ENCODE assay signal across 1 cellular context in the genomic region with DNA sequence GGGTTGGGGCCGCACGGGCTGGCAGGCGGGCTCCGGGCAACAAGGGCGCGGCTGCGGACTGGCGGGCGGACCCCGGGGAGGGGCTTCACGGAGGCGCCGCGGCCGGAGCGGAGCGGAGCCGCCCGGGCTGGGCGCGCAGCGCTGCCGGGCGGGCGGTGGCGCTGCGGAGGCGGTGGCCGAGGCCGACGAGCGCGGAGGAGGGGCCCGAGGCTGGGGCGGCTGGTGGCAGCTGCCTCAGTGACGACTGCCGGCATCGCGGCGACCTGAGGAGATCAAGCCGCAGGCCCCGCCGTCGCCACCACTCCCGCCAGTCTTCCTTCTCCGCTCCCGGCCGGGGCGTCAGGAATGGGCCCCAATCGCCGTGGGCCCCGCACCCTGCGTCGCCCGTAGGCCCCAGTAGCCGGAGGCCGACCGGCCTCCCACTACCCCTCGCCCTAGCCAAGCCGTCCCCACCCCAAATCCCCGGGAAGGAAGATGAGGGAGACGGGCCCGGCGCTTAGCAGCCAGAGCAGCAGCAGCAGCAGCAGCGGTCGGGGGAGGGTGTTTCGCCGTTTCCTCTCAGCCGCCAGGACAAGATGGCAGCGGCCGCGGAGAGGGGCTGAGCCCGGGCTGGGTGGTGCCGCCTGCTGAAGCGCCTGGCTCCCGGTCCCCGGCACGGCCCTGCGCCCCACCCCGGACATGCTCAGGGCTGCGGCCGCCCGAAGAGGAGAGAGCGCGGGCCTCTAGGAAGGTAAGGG.
A peak's percentile ranks its signal among the peaks of the same experiment; 100 is the strongest.
TF ChIP-seq lines count a peak whose summit lies in the region.

A gene (plus strand): TSS at position 222 of the 737 bp plus-strand sequence.

TF ChIP-seq in WTC11, 78 proteins besides CTCF, POLR2A, EP300 and RAD21 (continued from another document):
- TF ChIP-seq, protein P1, sequence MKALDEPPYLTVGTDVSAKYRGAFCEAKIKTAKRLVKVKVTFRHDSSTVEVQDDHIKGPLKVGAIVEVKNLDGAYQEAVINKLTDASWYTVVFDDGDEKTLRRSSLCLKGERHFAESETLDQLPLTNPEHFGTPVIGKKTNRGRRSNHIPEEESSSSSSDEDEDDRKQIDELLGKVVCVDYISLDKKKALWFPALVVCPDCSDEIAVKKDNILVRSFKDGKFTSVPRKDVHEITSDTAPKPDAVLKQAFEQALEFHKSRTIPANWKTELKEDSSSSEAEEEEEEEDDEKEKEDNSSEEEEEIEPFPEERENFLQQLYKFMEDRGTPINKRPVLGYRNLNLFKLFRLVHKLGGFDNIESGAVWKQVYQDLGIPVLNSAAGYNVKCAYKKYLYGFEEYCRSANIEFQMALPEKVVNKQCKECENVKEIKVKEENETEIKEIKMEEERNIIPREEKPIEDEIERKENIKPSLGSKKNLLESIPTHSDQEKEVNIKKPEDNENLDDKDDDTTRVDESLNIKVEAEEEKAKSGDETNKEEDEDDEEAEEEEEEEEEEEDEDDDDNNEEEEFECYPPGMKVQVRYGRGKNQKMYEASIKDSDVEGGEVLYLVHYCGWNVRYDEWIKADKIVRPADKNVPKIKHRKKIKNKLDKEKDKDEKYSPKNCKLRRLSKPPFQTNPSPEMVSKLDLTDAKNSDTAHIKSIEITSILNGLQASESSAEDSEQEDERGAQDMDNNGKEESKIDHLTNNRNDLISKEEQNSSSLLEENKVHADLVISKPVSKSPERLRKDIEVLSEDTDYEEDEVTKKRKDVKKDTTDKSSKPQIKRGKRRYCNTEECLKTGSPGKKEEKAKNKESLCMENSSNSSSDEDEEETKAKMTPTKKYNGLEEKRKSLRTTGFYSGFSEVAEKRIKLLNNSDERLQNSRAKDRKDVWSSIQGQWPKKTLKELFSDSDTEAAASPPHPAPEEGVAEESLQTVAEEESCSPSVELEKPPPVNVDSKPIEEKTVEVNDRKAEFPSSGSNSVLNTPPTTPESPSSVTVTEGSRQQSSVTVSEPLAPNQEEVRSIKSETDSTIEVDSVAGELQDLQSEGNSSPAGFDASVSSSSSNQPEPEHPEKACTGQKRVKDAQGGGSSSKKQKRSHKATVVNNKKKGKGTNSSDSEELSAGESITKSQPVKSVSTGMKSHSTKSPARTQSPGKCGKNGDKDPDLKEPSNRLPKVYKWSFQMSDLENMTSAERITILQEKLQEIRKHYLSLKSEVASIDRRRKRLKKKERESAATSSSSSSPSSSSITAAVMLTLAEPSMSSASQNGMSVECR (CRISPR knock-in tag; IDR thresholded peaks at IDR 0.05; ENCODE audit: borderline replicate concordance): peak; percentile 40; the same call in 1 of the 2 replicates
- TF ChIP-seq TP53 (CRISPR knock-in tag; IDR thresholded peaks at IDR 0.05) (no peak), CREM (CRISPR knock-in tag; IDR thresholded peaks at IDR 0.05) (peak; percentile 7; the same call in 1 of the 2 replicates), ELF4 (CRISPR knock-in tag; IDR thresholded peaks at IDR 0.05; ENCODE audit: low read depth) (no peak), HMGA2 (CRISPR knock-in tag; IDR thresholded peaks at IDR 0.05) (no peak), ZBTB21 (CRISPR knock-in tag; IDR thresholded peaks at IDR 0.05; ENCODE audit: borderline replicate concordance) (0 out of 2 replicates have a peak, but pooled peaks have one; percentile 51), RORB (CRISPR knock-in tag; IDR thresholded peaks at IDR 0.05) (no peak), FOXJ3 (CRISPR knock-in tag; IDR thresholded peaks at IDR 0.05; ENCODE audit: borderline replicate concordance) (no peak), TEAD4 (CRISPR knock-in tag; IDR thresholded peaks at IDR 0.05) (no peak; the same call in 1 of the 2 replicates), NR1H2 (CRISPR knock-in tag; IDR thresholded peaks at IDR 0.05) (no peak), GABPB1 (CRISPR knock-in tag; IDR thresholded peaks at IDR 0.05) (0 out of 2 replicates have a peak, but pooled peaks have one; percentile 37), GRHL2 (CRISPR knock-in tag; IDR thresholded peaks at IDR 0.05; ENCODE audit: insufficient replicate concordance, severe bottlenecking) (no peak), FOXP1 (CRISPR knock-in tag; IDR thresholded peaks at IDR 0.05; ENCODE audit: borderline replicate concordance) (0 out of 2 replicates have a peak, but pooled peaks have one; percentile 33), IRF2 (CRISPR knock-in tag; IDR thresholded peaks at IDR 0.05; ENCODE audit: borderline replicate concordance, low read depth) (no peak), PRRX2 (CRISPR knock-in tag; IDR thresholded peaks at IDR 0.05) (no peak)
- TF ChIP-seq, protein P2, sequence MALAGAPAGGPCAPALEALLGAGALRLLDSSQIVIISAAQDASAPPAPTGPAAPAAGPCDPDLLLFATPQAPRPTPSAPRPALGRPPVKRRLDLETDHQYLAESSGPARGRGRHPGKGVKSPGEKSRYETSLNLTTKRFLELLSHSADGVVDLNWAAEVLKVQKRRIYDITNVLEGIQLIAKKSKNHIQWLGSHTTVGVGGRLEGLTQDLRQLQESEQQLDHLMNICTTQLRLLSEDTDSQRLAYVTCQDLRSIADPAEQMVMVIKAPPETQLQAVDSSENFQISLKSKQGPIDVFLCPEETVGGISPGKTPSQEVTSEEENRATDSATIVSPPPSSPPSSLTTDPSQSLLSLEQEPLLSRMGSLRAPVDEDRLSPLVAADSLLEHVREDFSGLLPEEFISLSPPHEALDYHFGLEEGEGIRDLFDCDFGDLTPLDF (CRISPR knock-in tag; IDR thresholded peaks at IDR 0.05): peak; percentile 33; the same call in 1 of the 2 replicates
- TF ChIP-seq, protein P3, sequence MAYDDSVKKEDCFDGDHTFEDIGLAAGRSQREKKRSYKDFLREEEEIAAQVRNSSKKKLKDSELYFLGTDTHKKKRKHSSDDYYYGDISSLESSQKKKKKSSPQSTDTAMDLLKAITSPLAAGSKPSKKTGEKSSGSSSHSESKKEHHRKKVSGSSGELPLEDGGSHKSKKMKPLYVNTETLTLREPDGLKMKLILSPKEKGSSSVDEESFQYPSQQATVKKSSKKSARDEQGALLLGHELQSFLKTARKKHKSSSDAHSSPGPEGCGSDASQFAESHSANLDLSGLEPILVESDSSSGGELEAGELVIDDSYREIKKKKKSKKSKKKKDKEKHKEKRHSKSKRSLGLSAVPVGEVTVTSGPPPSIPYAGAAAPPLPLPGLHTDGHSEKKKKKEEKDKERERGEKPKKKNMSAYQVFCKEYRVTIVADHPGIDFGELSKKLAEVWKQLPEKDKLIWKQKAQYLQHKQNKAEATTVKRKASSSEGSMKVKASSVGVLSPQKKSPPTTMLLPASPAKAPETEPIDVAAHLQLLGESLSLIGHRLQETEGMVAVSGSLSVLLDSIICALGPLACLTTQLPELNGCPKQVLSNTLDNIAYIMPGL (CRISPR knock-in tag; IDR thresholded peaks at IDR 0.05): no peak; the same call in 1 of the 2 replicates
- TF ChIP-seq, protein P4, sequence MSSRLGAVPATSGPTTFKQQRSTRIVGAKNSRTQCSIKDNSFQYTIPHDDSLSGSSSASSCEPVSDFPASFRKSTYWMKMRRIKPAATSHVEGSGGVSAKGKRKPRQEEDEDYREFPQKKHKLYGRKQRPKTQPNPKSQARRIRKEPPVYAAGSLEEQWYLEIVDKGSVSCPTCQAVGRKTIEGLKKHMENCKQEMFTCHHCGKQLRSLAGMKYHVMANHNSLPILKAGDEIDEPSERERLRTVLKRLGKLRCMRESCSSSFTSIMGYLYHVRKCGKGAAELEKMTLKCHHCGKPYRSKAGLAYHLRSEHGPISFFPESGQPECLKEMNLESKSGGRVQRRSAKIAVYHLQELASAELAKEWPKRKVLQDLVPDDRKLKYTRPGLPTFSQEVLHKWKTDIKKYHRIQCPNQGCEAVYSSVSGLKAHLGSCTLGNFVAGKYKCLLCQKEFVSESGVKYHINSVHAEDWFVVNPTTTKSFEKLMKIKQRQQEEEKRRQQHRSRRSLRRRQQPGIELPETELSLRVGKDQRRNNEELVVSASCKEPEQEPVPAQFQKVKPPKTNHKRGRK (CRISPR knock-in tag; IDR thresholded peaks at IDR 0.05; ENCODE audit: borderline replicate concordance): no peak
- TF ChIP-seq, protein P5, sequence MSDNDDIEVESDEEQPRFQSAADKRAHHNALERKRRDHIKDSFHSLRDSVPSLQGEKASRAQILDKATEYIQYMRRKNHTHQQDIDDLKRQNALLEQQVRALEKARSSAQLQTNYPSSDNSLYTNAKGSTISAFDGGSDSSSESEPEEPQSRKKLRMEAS (CRISPR knock-in tag; IDR thresholded peaks at IDR 0.05): no peak
- TF ChIP-seq, protein P6, sequence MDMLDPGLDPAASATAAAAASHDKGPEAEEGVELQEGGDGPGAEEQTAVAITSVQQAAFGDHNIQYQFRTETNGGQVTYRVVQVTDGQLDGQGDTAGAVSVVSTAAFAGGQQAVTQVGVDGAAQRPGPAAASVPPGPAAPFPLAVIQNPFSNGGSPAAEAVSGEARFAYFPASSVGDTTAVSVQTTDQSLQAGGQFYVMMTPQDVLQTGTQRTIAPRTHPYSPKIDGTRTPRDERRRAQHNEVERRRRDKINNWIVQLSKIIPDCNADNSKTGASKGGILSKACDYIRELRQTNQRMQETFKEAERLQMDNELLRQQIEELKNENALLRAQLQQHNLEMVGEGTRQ (CRISPR knock-in tag; IDR thresholded peaks at IDR 0.05): peak; percentile 33; the same call in 1 of the 2 replicates
- TF ChIP-seq, protein P7, sequence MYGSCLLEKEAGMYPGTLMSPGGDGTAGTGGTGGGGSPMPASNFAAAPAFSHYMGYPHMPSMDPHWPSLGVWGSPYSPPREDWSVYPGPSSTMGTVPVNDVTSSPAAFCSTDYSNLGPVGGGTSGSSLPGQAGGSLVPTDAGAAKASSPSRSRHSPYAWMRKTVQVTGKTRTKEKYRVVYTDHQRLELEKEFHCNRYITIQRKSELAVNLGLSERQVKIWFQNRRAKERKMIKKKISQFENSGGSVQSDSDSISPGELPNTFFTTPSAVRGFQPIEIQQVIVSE (CRISPR knock-in tag; IDR thresholded peaks at IDR 0.05; ENCODE audit: borderline replicate concordance): no peak
